In the genomic region with DNA sequence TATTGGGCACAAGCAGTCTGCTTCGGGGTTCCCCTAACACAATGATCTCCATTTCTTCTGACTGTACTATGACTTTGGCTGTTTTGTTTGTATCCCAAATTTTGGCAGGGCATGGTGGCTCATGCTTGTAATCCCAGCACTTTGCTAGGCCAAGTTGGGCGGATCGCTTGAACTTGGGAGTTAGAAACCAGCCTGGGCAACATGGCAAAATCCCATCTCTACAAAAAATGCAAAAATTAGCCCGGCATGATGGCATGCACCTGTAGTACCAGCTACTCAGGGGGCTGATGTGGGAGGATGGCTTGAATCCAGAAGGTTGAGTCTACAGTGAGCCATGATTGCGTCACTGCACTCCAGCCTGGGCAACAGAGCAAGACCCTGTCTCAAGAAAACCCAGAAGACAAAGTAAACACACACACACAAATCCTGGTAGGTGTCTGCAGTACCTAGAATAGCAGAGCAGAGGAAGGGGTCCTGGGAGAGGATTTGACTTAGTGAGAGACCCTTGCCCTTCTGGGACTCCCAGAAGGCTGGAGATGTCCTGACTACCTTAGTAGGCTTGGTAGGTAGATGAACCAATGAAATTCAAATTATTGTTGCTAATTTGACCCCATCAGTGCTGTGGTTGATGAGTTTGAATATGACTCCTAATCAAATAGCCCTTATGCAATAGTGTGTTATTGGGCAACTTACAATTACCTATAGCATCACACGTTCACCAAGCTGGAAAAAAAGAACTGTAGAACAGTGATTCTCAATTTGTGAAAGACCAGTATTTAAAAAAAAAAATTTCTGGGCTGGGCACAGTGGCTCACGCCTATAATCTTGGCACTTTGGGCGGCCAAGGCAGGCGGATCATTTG, we compare ENCODE assay signal across 12 cellular contexts. TPM values are rescaled to one million over a fixed set of nuclear protein-coding genes. Genes with fewer than 3 reads are reported as not detected.
DNase-seq lines count a peak whose midpoint lies in the region; ATAC-seq lines count a peak whose summit lies in the region.
"Had no signal": no experiment of that assay in that cellular context is flagged by ENCODE, and none has a peak within 500 bp of the region (broad histone marks: within the 10 kb centered on the region; RNA-seq: fewer than 3 reads in every experiment).

No MANE protein-coding gene starts in this region.

- no peaks in the 10 kb centered on the region for H3K36me3 ChIP-seq in BLaER1 treated with 17β-estradiol and CSF1 and Interleukin-3, amounts not matched to agents 10 nM and 100 nM
- H3K36me3 ChIP-seq in mesodermal cell (ENCODE audit: control insufficient read depth, insufficient read depth, low read length), result no peaks in the 10 kb centered on the region
- H3K36me3 ChIP-seq: upper lobe of right lung had no signal

- H3K27me3 Mint-ChIP-seq in activated naive CD8-positive, alpha-beta T cell treated with anti-CD3 and anti-CD28 coated beads for 36 hours, result no peaks in the 10 kb centered on the region

- peak overlapping the region; percentile 22 for H3K4me3 Mint-ChIP-seq in activated naive CD8-positive, alpha-beta T cell treated with anti-CD3 and anti-CD28 coated beads for 36 hours
- H3K4me3 Mint-ChIP-seq: nephron had no signal

- no peaks in the 10 kb centered on the region for H4K20me1 ChIP-seq in BLaER1 treated with 17β-estradiol and CSF1 and Interleukin-3, amounts not matched to agents 10 nM and 100 nM

- peak overlapping the region in 10 of 11 experiments; percentile 27 to 57 (median 44); a peak in 17 of 22 replicates for H3K27ac ChIP-seq in BLaER1 treated with 17β-estradiol and CSF1 and Interleukin-3, amounts not matched to agents 10 nM and 100 nM
- H3K27ac ChIP-seq in mesodermal cell (ENCODE audit: low read depth, low read length, severe bottlenecking), result peak overlapping the region; percentile 97
- H3K27ac ChIP-seq: upper lobe of right lung had no signal

- H3K9me3 ChIP-seq in BLaER1 treated with 17β-estradiol and CSF1 and Interleukin-3, amounts not matched to agents 10 nM and 100 nM (replicated peaks in 1 of 11), result 0 out of 22 replicates have a peak, but pooled peaks cover 0 to 4% (median 0%) of the 10 kb centered on the region in 11 experiments
- no peaks in the 10 kb centered on the region for H3K9me3 ChIP-seq in mesodermal cell (ENCODE audit: control insufficient read depth, low read length)
- H3K9me3 ChIP-seq: upper lobe of right lung had no signal

- peaks cover 0 to 17% (median 11%) of the 10 kb centered on the region in 10 experiments; a peak in 16 of 20 replicates for H3K4me1 ChIP-seq in BLaER1 treated with 17β-estradiol and CSF1 and Interleukin-3, amounts not matched to agents 10 nM and 100 nM
- H3K4me1 ChIP-seq in mesodermal cell (ENCODE audit: control insufficient read depth, insufficient read depth, low read length, poor library complexity, severe bottlenecking), result peaks cover 14% of the 10 kb centered on the region
- H3K4me1 ChIP-seq: upper lobe of right lung had no signal

- no peak overlapping the region for H3K9ac ChIP-seq in BLaER1 treated with 17β-estradiol and CSF1 and Interleukin-3, amounts not matched to agents 10 nM and 100 nM

- H3K36me3 Mint-ChIP-seq in activated naive CD8-positive, alpha-beta T cell treated with anti-CD3 and anti-CD28 coated beads for 36 hours, result no peaks in the 10 kb centered on the region

- peak; percentile 2 for ATAC-seq in HG02759 (IDR thresholded peaks at IDR 0.05; ENCODE audit: unreplicated experiment)
- no peak for ATAC-seq in GM18870 (IDR thresholded peaks at IDR 0.05; ENCODE audit: unreplicated experiment)
- ATAC-seq: upper lobe of right lung had no signal

- WGBS in mesodermal cell (ENCODE audit: insufficient coverage in 2 of 2), 2 experiments, result 90 to 95% methylated on average over 7 of the region's 9 CpGs

- peaks cover 6% of the 10 kb centered on the region for H3K9me3 Mint-ChIP-seq in activated naive CD8-positive, alpha-beta T cell treated with anti-CD3 and anti-CD28 coated beads for 36 hours

- DNase-seq in activated naive CD8-positive, alpha-beta T cell treated with anti-CD3 and anti-CD28 coated beads for 36 hours, result no peak
- no peak for DNase-seq in iPS-NIHi7 (ENCODE audit: extremely low spot score)
- no peak for DNase-seq in NCI-H2196 treated with DMSO at 0.1 percent for 48 hours (lab: John Stamatoyannopoulos, UW; ENCODE audit: unreplicated experiment)
- no peak for DNase-seq in NCI-H345 treated with DMSO at 0.1 percent for 48 hours (lab: John Stamatoyannopoulos, UW; ENCODE audit: unreplicated experiment)
- DNase-seq: activated gamma-delta T cell treated with Interleukin-2 at 50 U/mL for 16 hours, Karpas-422, upper lobe of right lung had no signal

- H3K4me1 Mint-ChIP-seq in activated naive CD8-positive, alpha-beta T cell treated with anti-CD3 and anti-CD28 coated beads for 36 hours, result peaks cover 36% of the 10 kb centered on the region

- no peak overlapping the region for H3K4me3 ChIP-seq in BLaER1 treated with 17β-estradiol and CSF1 and Interleukin-3, amounts not matched to agents 10 nM and 100 nM
- no peak overlapping the region for H3K4me3 ChIP-seq in mesodermal cell (ENCODE audit: extremely low read depth, insufficient read depth, low read length, poor library complexity, severe bottlenecking)
- H3K4me3 ChIP-seq: upper lobe of right lung had no signal

- peak overlapping the region in 9 of 11 experiments; percentile 2 to 38 (median 20); a peak in 6 of 22 replicates for H3K4me2 ChIP-seq in BLaER1 treated with 17β-estradiol and CSF1 and Interleukin-3, amounts not matched to agents 10 nM and 100 nM

- peak overlapping the region; percentile 96 for H3K27ac Mint-ChIP-seq in activated naive CD8-positive, alpha-beta T cell treated with anti-CD3 and anti-CD28 coated beads for 36 hours

- H3K27me3 ChIP-seq in BLaER1 treated with 17β-estradiol and CSF1 and Interleukin-3, amounts not matched to agents 10 nM and 100 nM, result no peaks in the 10 kb centered on the region
- H3K27me3 ChIP-seq: upper lobe of right lung had no signal

RNA-seq across cellular contexts. Expression of a gene that starts 6.8 kb away (rescaled TPM):
- total RNA-seq in activated naive CD8-positive, alpha-beta T cell treated with anti-CD3 and anti-CD28 coated beads for 36 hours, result 10 to 100 TPM; 60.3 to 60.7 TPM
- 20.2 TPM for polyA plus RNA-seq in mesodermal cell (2013, experiment 1 of 2)
- polyA plus RNA-seq in mesodermal cell (2013, experiment 2 of 2), result 20.6 TPM
